13 cellular contexts compared by ENCODE assay signal in the genomic region with DNA sequence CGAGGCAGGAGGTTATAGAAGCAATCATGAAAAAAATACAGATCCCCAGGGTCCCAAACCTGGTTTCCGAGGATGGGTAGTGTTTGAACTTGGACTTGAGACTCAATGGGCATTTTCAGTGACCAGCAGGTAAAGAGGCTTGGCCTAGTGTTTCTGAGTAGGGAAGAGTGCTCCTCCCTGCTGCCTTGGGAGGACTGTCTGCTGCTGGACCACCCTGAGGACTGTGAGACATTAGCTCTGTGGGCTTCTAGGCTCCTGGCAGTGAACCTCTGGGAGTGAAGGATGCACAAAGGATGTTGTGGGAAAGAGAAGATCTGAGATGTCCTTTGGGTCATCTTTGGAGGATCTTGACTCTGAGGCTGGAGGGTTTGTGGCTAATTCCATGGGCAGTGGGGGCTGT.
"Had no signal": no experiment of that assay in that cellular context is flagged by ENCODE, and none has a peak within 500 bp of the region (broad histone marks: within the 10 kb centered on the region; RNA-seq: fewer than 3 reads in every experiment).

No MANE protein-coding gene starts in this region.

- H3K9me3 ChIP-seq: breast epithelium, esophagus squamous epithelium, prostate gland, tibial artery had no signal

- H3K27me3 ChIP-seq: breast epithelium, esophagus squamous epithelium, tibial artery had no signal

- ATAC-seq: activated T-helper 17 cell treated with anti-CD3 and anti-CD28 coated beads, Interleukin-2, amount 50 U/mL, for 72 hours; T-helper 17 cell had no signal

- DNase-seq: activated B cell treated with CpG ODN at 0.5 μM for 24 hours; activated CD4-positive, alpha-beta T cell treated with anti-CD3 and anti-CD28 coated beads, Interleukin-2, amount 10 ng/mL, durations not matched to agents 24 days and 14 days; activated naive CD4-positive, alpha-beta T cell treated with anti-CD3 and anti-CD28 coated beads, Interleukin-2, amount 10 ng/mL, durations not matched to agents 7 days and 5 days; activated T-cell treated with anti-CD3 and anti-CD28 coated beads for 4 hours; esophagus squamous epithelium; foreskin fibroblast; midbrain; T-helper 17 cell; tibial artery had no signal

- H3K9me3 Mint-ChIP-seq: activated naive CD4-positive, alpha-beta T cell treated with anti-CD3 and anti-CD28 coated beads, Interleukin-2, amount 10 ng/mL, durations not matched to agents 7 days and 5 days had no signal

- H3K4me3 ChIP-seq: lung, prostate gland, tibial artery had no signal

- H3K36me3 Mint-ChIP-seq: activated naive CD4-positive, alpha-beta T cell treated with anti-CD3 and anti-CD28 coated beads, Interleukin-2, amount 10 ng/mL, durations not matched to agents 7 days and 5 days had no signal

- H3K4me3 Mint-ChIP-seq: activated B cell treated with CpG ODN at 0.5 μM for 24 hours; activated naive CD4-positive, alpha-beta T cell treated with anti-CD3 and anti-CD28 coated beads, Interleukin-2, amount 10 ng/mL, durations not matched to agents 7 days and 5 days; activated T-helper 17 cell treated with anti-CD3 and anti-CD28 coated beads, Interleukin-2, amount 50 U/mL, for 72 hours; T-helper 17 cell had no signal

- H3K27me3 Mint-ChIP-seq: activated B cell treated with CpG ODN at 0.5 μM for 24 hours; activated CD4-positive, alpha-beta T cell treated with anti-CD3 and anti-CD28 coated beads, Interleukin-2, amount 10 ng/mL, durations not matched to agents 24 days and 14 days; activated naive CD4-positive, alpha-beta T cell treated with anti-CD3 and anti-CD28 coated beads, Interleukin-2, amount 10 ng/mL, durations not matched to agents 7 days and 5 days; activated T-helper 17 cell treated with anti-CD3 and anti-CD28 coated beads, Interleukin-2, amount 50 U/mL, for 72 hours; T-helper 17 cell had no signal

- H3K36me3 ChIP-seq: breast epithelium, esophagus squamous epithelium, prostate gland had no signal

- H3K4me1 ChIP-seq: breast epithelium had no signal

- H3K4me1 Mint-ChIP-seq: activated B cell treated with CpG ODN at 0.5 μM for 24 hours; activated T-helper 17 cell treated with anti-CD3 and anti-CD28 coated beads, Interleukin-2, amount 50 U/mL, for 72 hours had no signal

- H3K27ac ChIP-seq: esophagus squamous epithelium, tibial artery had no signal

- H3K27ac Mint-ChIP-seq: activated B cell treated with CpG ODN at 0.5 μM for 24 hours; activated CD4-positive, alpha-beta T cell treated with anti-CD3 and anti-CD28 coated beads, Interleukin-2, amount 10 ng/mL, durations not matched to agents 24 days and 14 days; activated naive CD4-positive, alpha-beta T cell treated with anti-CD3 and anti-CD28 coated beads, Interleukin-2, amount 10 ng/mL, durations not matched to agents 7 days and 5 days; activated T-helper 17 cell treated with anti-CD3 and anti-CD28 coated beads, Interleukin-2, amount 50 U/mL, for 72 hours had no signal
